1 cellular context compared by ENCODE assay signal in the genomic region with DNA sequence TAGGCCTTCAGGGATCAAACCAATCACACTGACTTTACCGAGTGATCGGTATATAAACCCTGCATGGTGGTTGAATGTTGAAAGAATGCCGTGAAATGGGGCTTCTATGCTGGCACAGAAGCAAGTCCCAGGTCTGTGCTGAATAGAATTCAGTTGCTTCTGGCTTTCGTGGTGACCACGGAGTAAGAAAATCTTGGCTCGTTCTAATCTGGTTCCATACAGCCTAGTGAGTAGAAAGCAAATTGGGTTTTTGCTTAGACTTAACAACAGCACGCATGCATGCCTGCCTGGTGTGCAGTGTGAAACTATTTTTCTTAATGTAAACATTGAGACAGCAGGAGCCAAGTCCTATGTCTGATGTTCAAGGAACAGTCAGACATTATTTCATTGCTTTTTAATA.
TF ChIP-seq lines count a peak whose summit lies in the region.

No MANE protein-coding gene starts in this region.

TF ChIP-seq in IMR-90, 13 proteins besides CTCF, POLR2A, EP300 and RAD21 (continued from another document):
- TF ChIP-seq MAZ (IDR thresholded peaks at IDR 0.05; ENCODE audit: borderline replicate concordance, low read depth, low read length) (no peak), MXI1 (IDR thresholded peaks at IDR 0.05; ENCODE audit: borderline replicate concordance, low read depth, low read length) (no peak), SMC3 (IDR thresholded peaks at IDR 0.05; ENCODE audit: low read depth, low read length) (no peak), RFX5 (IDR thresholded peaks at IDR 0.05; ENCODE audit: low read depth, low read length) (no peak), BHLHE40 (IDR thresholded peaks at IDR 0.05; ENCODE audit: low read depth, low read length) (no peak), FOS (IDR thresholded peaks at IDR 0.05; ENCODE audit: low read depth, low read length) (no peak)
- TF ChIP-seq, protein P1, sequence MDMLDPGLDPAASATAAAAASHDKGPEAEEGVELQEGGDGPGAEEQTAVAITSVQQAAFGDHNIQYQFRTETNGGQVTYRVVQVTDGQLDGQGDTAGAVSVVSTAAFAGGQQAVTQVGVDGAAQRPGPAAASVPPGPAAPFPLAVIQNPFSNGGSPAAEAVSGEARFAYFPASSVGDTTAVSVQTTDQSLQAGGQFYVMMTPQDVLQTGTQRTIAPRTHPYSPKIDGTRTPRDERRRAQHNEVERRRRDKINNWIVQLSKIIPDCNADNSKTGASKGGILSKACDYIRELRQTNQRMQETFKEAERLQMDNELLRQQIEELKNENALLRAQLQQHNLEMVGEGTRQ (IDR thresholded peaks at IDR 0.05; ENCODE audit: low read depth, low read length), result no peak
TF ChIP-seq in IMR-90: peak in this region for 0.
